33 cellular contexts compared by ENCODE assay signal in the genomic region with DNA sequence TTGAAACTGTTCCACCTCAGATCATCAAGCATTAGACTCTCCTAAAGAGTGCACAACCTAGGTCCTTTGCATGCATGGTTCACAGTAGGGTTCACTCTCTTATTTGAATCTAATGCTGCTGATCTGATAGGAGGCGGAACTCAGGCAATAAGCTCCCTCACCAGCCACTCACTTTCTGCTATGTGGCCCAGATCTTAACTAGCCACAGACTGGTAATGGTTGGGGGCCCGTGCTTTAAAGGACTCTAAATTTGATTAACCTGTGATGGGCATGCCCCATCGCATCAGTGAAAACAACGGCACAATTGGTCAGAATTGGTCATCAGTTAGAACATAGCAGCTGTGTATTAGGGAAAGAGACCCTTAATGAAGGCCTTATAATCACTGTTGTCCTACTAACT.
"Had no signal": no experiment of that assay in that cellular context is flagged by ENCODE, and none has a peak within 500 bp of the region (broad histone marks: within the 10 kb centered on the region; RNA-seq: fewer than 3 reads in every experiment).

No MANE protein-coding gene starts in this region.

- H3K4me3 ChIP-seq: MG63, Peyer's patch, SJSA1, SK-N-MC had no signal

- H3K36me3 ChIP-seq: MG63, Peyer's patch, SJSA1 had no signal

- ATAC-seq: PC-3, SK-N-SH treated with all-trans-retinoic acid at 6 μM for 48 hours had no signal

- H3K27ac ChIP-seq: Peyer's patch, SJSA1, SK-N-MC had no signal

- H3K9me3 ChIP-seq: MG63, Peyer's patch, SJSA1 had no signal

- DNase-seq: Kasumi-1, KG1, MG63, NCI-H1048, NCI-H1092 treated with DMSO at 0.1 percent for 48 hours, NCI-H1105 treated with DMSO at 0.1 percent for 48 hours, NCI-H1417, NCI-H1436, NCI-H146, NCI-H1694, NCI-H187, NCI-H1930, NCI-H2029 treated with DMSO at 0.1 percent for 48 hours, NCI-H2081 treated with DMSO at 0.1 percent for 48 hours, NCI-H2107, NCI-H2171, NCI-H226, NCI-H446 treated with DMSO at 0.1 percent for 48 hours, NCI-H510A, NCI-H524, NCI-H526, NCI-H69, NCI-H748 treated with DMSO at 0.1 percent for 48 hours, NCI-H82, OCI-M1, PC-3, Peyer's patch, Right ventricle myocardium superior, RPMI8226, SHP77 treated with DMSO at 0.1 percent for 48 hours had no signal

- H3K4me1 ChIP-seq: Peyer's patch, SJSA1 had no signal
